Comparison of ENCODE assay signal across 25 cellular contexts in genomic region chr16:47990676-47991075, GRCh38.
"Had no signal": no experiment of that assay in that cellular context is flagged by ENCODE, and none has a peak within 500 bp of the region (broad histone marks: within the 10 kb centered on the region; RNA-seq: fewer than 3 reads in every experiment).

No MANE protein-coding gene starts in this region.

- H3K4me1 Mint-ChIP-seq: memory B cell; mesothelial cell of epicardium; naive B cell; stimulated activated naive B cell treated with anti-CD40 and anti-IgM and Interleukin-4, amounts not matched to agents 10 μg/mL and 1 μg/mL and 100 μg/mL, for 72 hours had no signal

- ATAC-seq: left lobe of liver; mucosa of descending colon; natural killer cell treated with Interleukin-12 subunit alpha and Interleukin-12 subunit beta and Interleukin-15 and Interleukin-18, amount 100 ng/mL, for 72 hours; right lobe of liver; stimulated activated naive B cell treated with anti-CD40 and anti-IgM and Interleukin-4, amounts not matched to agents 10 μg/mL and 1 μg/mL and 100 μg/mL, for 72 hours; upper lobe of right lung had no signal

- H3K4me3 Mint-ChIP-seq: memory B cell; mesothelial cell of epicardium; natural killer cell treated with Interleukin-12 subunit alpha and Interleukin-12 subunit beta and Interleukin-15 and Interleukin-18, amount 100 ng/mL, for 72 hours; neural crest cell; stimulated activated naive B cell treated with anti-CD40 and anti-IgM and Interleukin-4, amounts not matched to agents 10 μg/mL and 1 μg/mL and 100 μg/mL, for 72 hours; stimulated activated naive CD8-positive, alpha-beta T cell treated with anti-CD3 and anti-CD28 coated beads, Interleukin-15, Interleukin-2, amounts not matched to agents 100 ng/mL and 50 ng/mL, for 24 hours had no signal

- H3K9me3 Mint-ChIP-seq: natural killer cell treated with Interleukin-12 subunit alpha and Interleukin-12 subunit beta and Interleukin-15 and Interleukin-18, amount 100 ng/mL, for 72 hours had no signal

- H3K4me1 ChIP-seq: parathyroid adenoma, right lobe of liver, transverse colon, upper lobe of right lung, uterus had no signal

- H3K27ac Mint-ChIP-seq: memory B cell; mesothelial cell of epicardium; naive B cell; natural killer cell treated with Interleukin-12 subunit alpha and Interleukin-12 subunit beta and Interleukin-15 and Interleukin-18, amount 100 ng/mL, for 72 hours; progenitor cell of endocrine pancreas; stimulated activated naive B cell treated with anti-CD40 and anti-IgM and Interleukin-4, amounts not matched to agents 10 μg/mL and 1 μg/mL and 100 μg/mL, for 72 hours; stimulated activated naive CD8-positive, alpha-beta T cell treated with anti-CD3 and anti-CD28 coated beads, Interleukin-15, Interleukin-2, amounts not matched to agents 100 ng/mL and 50 ng/mL, for 24 hours had no signal

- H3K4me3 ChIP-seq: coronary artery, lung, mucosa of descending colon, right lobe of liver, thoracic aorta, transverse colon, upper lobe of right lung, uterus had no signal

- H3K9me3 ChIP-seq: right lobe of liver, thoracic aorta, transverse colon, upper lobe of right lung, uterus had no signal

- H3K27me3 Mint-ChIP-seq: progenitor cell of endocrine pancreas had no signal

- H3K27me3 ChIP-seq: right lobe of liver, transverse colon, upper lobe of right lung, uterus had no signal

- H3K27ac ChIP-seq: coronary artery, parathyroid adenoma, right lobe of liver, thoracic aorta, transverse colon, upper lobe of right lung, uterus had no signal

- H3K36me3 ChIP-seq: right lobe of liver, thoracic aorta, transverse colon, upper lobe of right lung, uterus had no signal

- H3K79me2 ChIP-seq: parathyroid adenoma had no signal

- DNase-seq: dermis blood vessel endothelial cell; effector memory CD4-positive, alpha-beta T cell; erythroblast; kidney; mucosa of descending colon; naive B cell; right lobe of liver; small intestine; stimulated activated CD4-positive, alpha-beta T cell treated with anti-CD3 and anti-CD28 coated beads, Interleukin-15, amount 100 ng/mL, for 24 hours; stimulated activated CD4-positive, alpha-beta T cell treated with anti-CD3 and anti-CD28 coated beads, Interleukin-2, amount 100 ng/mL, for 48 hours; stimulated activated naive B cell treated with anti-CD40 and anti-IgM and Interleukin-4, amounts not matched to agents 10 μg/mL and 1 μg/mL and 100 μg/mL, for 72 hours; transverse colon; upper lobe of right lung; uterus had no signal

- H3K36me3 Mint-ChIP-seq: memory B cell; mesothelial cell of epicardium; natural killer cell treated with Interleukin-12 subunit alpha and Interleukin-12 subunit beta and Interleukin-15 and Interleukin-18, amount 100 ng/mL, for 72 hours; stimulated activated naive B cell treated with anti-CD40 and anti-IgM and Interleukin-4, amounts not matched to agents 10 μg/mL and 1 μg/mL and 100 μg/mL, for 72 hours had no signal

- H2AFZ ChIP-seq: parathyroid adenoma had no signal
